ENCODE assay signal across 7 cellular contexts in genomic region chr6:138105880-138106664, GRCh38. TPM values are rescaled to one million over a fixed set of nuclear protein-coding genes. Genes with fewer than 3 reads are reported as not detected.
DNase-seq lines count a peak whose midpoint lies in the region; ATAC-seq and TF ChIP-seq lines count a peak whose summit lies in the region.

No MANE protein-coding gene starts in this region.

- CTCF ChIA-PET in HCT116 (lab: Charles Lee): interaction anchor here (1.2 to 2.4 kb wide), 3 partner anchors 99 to 105 kb away, joined by 3 to 11 read pairs (median 6); no protein-coding TSS in a partner anchor
- CTCF ChIA-PET in PC-3 (lab: Charles Lee): interaction anchor here (0.7 to 1.2 kb wide), 3 partner anchors 100 to 397 kb away, joined by 3 to 8 read pairs (median 7); no protein-coding TSS in a partner anchor

- no peaks in the 10 kb centered on the region for H3K36me3 Mint-ChIP-seq in neural crest cell (ENCODE audit: low read depth)

- intact Hi-C loops in HCT116 (cut with micrococcal nuclease) (loop anchor here (5.0 kb wide), 2 partner anchors 239 to 834 kb away; partner anchors contain the start of gene TNFAIP3), PC-3 (cut with micrococcal nuclease) (loop anchor here (1.0 to 10.0 kb wide), 4 partner anchors 18 to 399 kb away; no protein-coding TSS in a partner anchor)

- H3K9me3 ChIP-seq in HCT116 (ENCODE audit: control insufficient read depth in 1 of 2, insufficient read depth in 1 of 2, low read depth in 1 of 2, low read length in 2 of 2) (no peaks in the 10 kb centered on the region), PC-3 (ENCODE audit: low read length) (no peaks in the 10 kb centered on the region)

- H3K36me3 ChIP-seq in HCT116 (ENCODE audit: control insufficient read depth in 1 of 2, insufficient read depth in 2 of 2, low read length in 2 of 2) (peaks cover 0 to 3% of the 10 kb centered on the region in 2 experiments; a peak in 1 of 4 replicates), PC-3 (ENCODE audit: low read depth, low read length) (no peaks in the 10 kb centered on the region; the same call in 1 of the 2 replicates)

- H3K4me1 ChIP-seq in HCT116 (ENCODE audit: control insufficient read depth in 1 of 2, insufficient read depth in 2 of 2, low read length in 2 of 2) (peaks cover 13 to 33% of the 10 kb centered on the region in 2 experiments), PC-3 (ENCODE audit: insufficient read depth, low read length) (peaks cover 23% of the 10 kb centered on the region)

- no peaks in the 10 kb centered on the region for H4K20me1 ChIP-seq in HCT116 (ENCODE audit: insufficient read depth)
- no peaks in the 10 kb centered on the region for H4K20me1 ChIP-seq in PC-3 (ENCODE audit: low read length)

- H3K27me3 ChIP-seq in HCT116 (ENCODE audit: insufficient read depth, low read length) (no peaks in the 10 kb centered on the region), PC-3 (ENCODE audit: low read length) (no peaks in the 10 kb centered on the region)

- peaks cover 19% of the 10 kb centered on the region for H3K4me1 Mint-ChIP-seq in neural crest cell

- H3K27ac ChIP-seq in HCT116 (ENCODE audit: low read depth, low read length): peak overlapping the region; percentile 92
- peak overlapping the region; percentile 69 for H3K27ac ChIP-seq in PC-3 (ENCODE audit: low read length)
- H3K27ac ChIP-seq in substantia nigra (ENCODE audit: low read depth, low read length, poor library complexity, severe bottlenecking): no peak overlapping the region

- H3K9ac ChIP-seq in HCT116 (ENCODE audit: low read length): peak overlapping the region; percentile 80
- peak overlapping the region; percentile 94 for H3K9ac ChIP-seq in PC-3 (ENCODE audit: low read length)

- no peak for TF ChIP-seq CTCF in HCT116 (IDR thresholded peaks at IDR 0.05 in 2 of 3, conservative IDR thresholded peaks at IDR 0.05 in 1 of 3; ENCODE audit: borderline replicate concordance in 1 of 3, insufficient read depth in 1 of 3, low read depth in 2 of 3, low read length in 2 of 3)
- TF ChIP-seq CTCF in PC-3 (conservative IDR thresholded peaks at IDR 0.05; ENCODE audit: low read depth, low read length): no peak
- TF ChIP-seq CTCF in epithelial cell of esophagus (IDR thresholded peaks at IDR 0.05; ENCODE audit: insufficient read depth, low read depth, low read length, missing control alignments): no peak
- TF ChIP-seq CTCF in neural crest cell (conservative IDR thresholded peaks at IDR 0.05): no peak

- H3K79me2 ChIP-seq in HCT116 (ENCODE audit: insufficient read depth, low read length) (peaks cover 47% of the 10 kb centered on the region), PC-3 (ENCODE audit: low read length) (peaks cover 52% of the 10 kb centered on the region)

- peaks cover 48% of the 10 kb centered on the region for H3K27me3 Mint-ChIP-seq in neural crest cell (ENCODE audit: low read depth)

- no peak overlapping the region for H3K27ac Mint-ChIP-seq in neural crest cell (ENCODE audit: unreplicated experiment)

- H3K4me2 ChIP-seq in HCT116 (ENCODE audit: low read length): peak overlapping the region; percentile 96
- H3K4me2 ChIP-seq in PC-3 (ENCODE audit: low read length): peak overlapping the region; percentile 97

- H3K4me3 Mint-ChIP-seq in neural crest cell: peak overlapping the region; percentile 90

- H3K4me3 ChIP-seq in HCT116 (replicated peaks in 1 of 2; ENCODE audit: low read depth in 1 of 2, low read length in 2 of 2) (peak overlapping the region; percentile 75 to 78), PC-3 (ENCODE audit: low read length) (peak overlapping the region; percentile 95), epithelial cell of esophagus (ENCODE audit: low read length) (peak overlapping the region; percentile 97)

- POLR2A ChIA-PET in HCT116 (lab: Charles Lee): interaction anchor here (0.9 to 1.6 kb wide), 3 partner anchors 19 to 99 kb away, joined by 4 to 6 read pairs (median 5); no protein-coding TSS in a partner anchor
- POLR2A ChIA-PET in PC-3 (lab: Charles Lee; ENCODE audit: unreplicated experiment): interaction anchor here (0.7 to 0.9 kb wide), 2 partner anchors 19 to 271 kb away, joined by 4 read pairs; no protein-coding TSS in a partner anchor

- no peaks in the 10 kb centered on the region for H3K9me3 Mint-ChIP-seq in neural crest cell

- H3F3A ChIP-seq in PC-3 (ENCODE audit: low read length, unreplicated experiment): no peaks in the 10 kb centered on the region

- RAD21 ChIA-PET in HCT116 (lab: Charles Lee; ENCODE audit: low non-redundant PET in 1 of 2, low total read pairs in 2 of 2, uncharacterized antibody in 2 of 2, unreplicated experiment in 2 of 2): no interaction called here

- BruUV-seq in HCT116 (replicated peaks; lab: Mats Ljungman, UMichigan): TSS peak; percentile 61
- BruUV-seq in PC-3 (replicated peaks; lab: Mats Ljungman, UMichigan): TSS peak; percentile 57

- ATAC-seq in HCT116 (no peak), PC-3 (0 out of 2 replicates have a peak, but pooled peaks have one; percentile 4), GM18907 (IDR thresholded peaks at IDR 0.05; ENCODE audit: unreplicated experiment) (no peak)

- no peak for TF ChIP-seq RAD21 in HCT116 (IDR thresholded peaks at IDR 0.05; ENCODE audit: low read depth)

- no peaks in the 10 kb centered on the region for H3K9me2 ChIP-seq in HCT116 (ENCODE audit: insufficient read depth)
- no peaks in the 10 kb centered on the region for H3K9me2 ChIP-seq in PC-3 (replicated peaks; ENCODE audit: low read length)

- H2AFZ ChIP-seq in HCT116 (ENCODE audit: low read depth, low read length, poor library complexity, severe bottlenecking): no peak overlapping the region
- no peak overlapping the region for H2AFZ ChIP-seq in PC-3 (ENCODE audit: low read length)

- DNase-seq in HCT116 (ENCODE audit: low read depth, low spot score) (no peak), PC-3 (peak; percentile 27), epithelial cell of esophagus (ENCODE audit: low read depth) (no peak), neural crest cell (ENCODE audit: low read depth, low spot score) (no peak), substantia nigra (lab: John Stamatoyannopoulos, UW) (no peak)
- no peak for DNase-seq in central memory CD4-positive, alpha-beta T cell

- no peak for TF ChIP-seq POLR2A in HCT116 (IDR thresholded peaks at IDR 0.05; ENCODE audit: borderline replicate concordance, extremely low read depth, insufficient read depth, insufficient read length)

TF ChIP-seq in HCT116, 20 proteins besides CTCF, POLR2A, EP300 and RAD21 (continues in another document):
- no peak for TF ChIP-seq REST (IDR thresholded peaks at IDR 0.05; ENCODE audit: low read depth)
- TF ChIP-seq CBX3 (IDR thresholded peaks at IDR 0.05; ENCODE audit: low read depth): no peak
- TF ChIP-seq ATF3 (IDR thresholded peaks at IDR 0.05): no peak
- TF ChIP-seq FOSL1 (IDR thresholded peaks at IDR 0.05; ENCODE audit: low read depth): no peak
- TF ChIP-seq MAX (IDR thresholded peaks at IDR 0.05): no peak
- TF ChIP-seq EGR1 (IDR thresholded peaks at IDR 0.05; ENCODE audit: low read depth): no peak
- TF ChIP-seq YY1 (IDR thresholded peaks at IDR 0.05; ENCODE audit: extremely low read depth, insufficient replicate concordance, low read depth, low read length): no peak
- TF ChIP-seq EZH2 (IDR thresholded peaks at IDR 0.05): no peak
- TF ChIP-seq ZFX (IDR thresholded peaks at IDR 0.05): no peak

RNA-seq across cellular contexts. Expression of gene PERP, which starts 1.1 kb away (rescaled TPM):
- total RNA-seq in HCT116 (2021; ENCODE audit: unreplicated experiment) (85.9 TPM), PC-3 (2014; rRNA removed) (42.5 and 50.3 TPM in 2 replicates), neural crest cell (3.0 and 3.3 TPM in 2 replicates)
- 41.4 and 43.8 TPM in 2 replicates for polyA plus RNA-seq in HCT116 (2012)

RNA-seq across cellular contexts. Expression of gene ARFGEF3, which starts 55.7 kb away (rescaled TPM):
- total RNA-seq in HCT116 (2021; ENCODE audit: unreplicated experiment): 3.8 TPM
- 4.0 and 4.4 TPM in 2 replicates for polyA plus RNA-seq in HCT116 (2012)
- 7.8 and 8.8 TPM in 2 replicates for total RNA-seq in PC-3 (2014; rRNA removed)
- 0.23 and 0.30 TPM in 2 replicates for total RNA-seq in neural crest cell

Comparison
In these comparisons a context has a peak if more than half of its experiments do, and no peak if none do; other contexts are left out.
1. RNA of gene PERP, which starts 1.1 kb away (total RNA-seq): 85.9 TPM in HCT116 (single experiment) and 42.5 to 50.3 TPM in PC-3; 3.0 to 3.3 TPM in neural crest cell; every median in the first group is over 10 times any median in the second.
2. Peak in every context shown above with its lines, with median percentiles within 50 percentile points of each other: H3K4me3 ChIP-seq.